25 cellular contexts compared by ENCODE assay signal in genomic region chr9:22134390-22134789, GRCh38.
"Had no signal": no experiment of that assay in that cellular context is flagged by ENCODE, and none has a peak within 500 bp of the region (broad histone marks: within the 10 kb centered on the region; RNA-seq: fewer than 3 reads in every experiment).

No MANE protein-coding gene starts in this region.

- H3K4me3 Mint-ChIP-seq: activated CD8-positive, alpha-beta T cell treated with anti-CD3 and anti-CD28 coated beads for 36 hours; activated naive CD8-positive, alpha-beta T cell treated with anti-CD3 and anti-CD28 coated beads, Interleukin-2, amount 10 ng/mL, durations not matched to agents 7 days and 5 days; T-helper 1 cell treated with Interleukin-12 subunit alpha and Interleukin-12 subunit beta and Interleukin-4 antibody, amounts not matched to agents 30 μg/mL and 1 μg/mL, for 36 hours had no signal

- DNase-seq: activated CD4-positive, alpha-beta T cell treated with anti-CD3 and anti-CD28 coated beads for 4 hours; activated CD8-positive, alpha-beta memory T cell treated with anti-CD3 and anti-CD28 coated beads, Interleukin-2, amount 50 U/mL, for 4 hours; activated CD8-positive, alpha-beta T cell treated with anti-CD3 and anti-CD28 coated beads for 36 hours; activated naive CD4-positive, alpha-beta T cell treated with anti-CD3 and anti-CD28 coated beads, Interleukin-2, amount 50 U/mL, for 16 hours; activated naive CD8-positive, alpha-beta T cell treated with anti-CD3 and anti-CD28 coated beads, Interleukin-2, amount 10 ng/mL, durations not matched to agents 7 days and 5 days; adrenal gland; anterior cingulate cortex; central memory CD4-positive, alpha-beta T cell; KG1; MG63; MV-4-11; NCI-H1092 treated with DMSO at 0.1 percent for 48 hours; NCI-H1436; NCI-H1694 treated with DMSO at 0.1 percent for 48 hours; NCI-H2029 treated with DMSO at 0.1 percent for 48 hours; NCI-H446 treated with DMSO at 0.1 percent for 48 hours; NCI-H524 treated with DMSO at 0.1 percent for 48 hours; NCI-H748 treated with DMSO at 0.1 percent for 48 hours; NK-92 treated with Interleukin-12 subunit alpha and Interleukin-12 subunit beta, amount 100 ng/mL, for 24 hours; OCI-M1; RPMI8226; SHP77 treated with DMSO at 0.1 percent for 48 hours had no signal

- ATAC-seq: activated CD4-positive, CD25-positive, alpha-beta regulatory T cell treated with anti-CD3 and anti-CD28 coated beads, Interleukin-2, amount 50 U/mL, for 24 hours; activated CD8-positive, alpha-beta T cell treated with anti-CD3 and anti-CD28 coated beads for 36 hours; Panc1 had no signal

- H3K36me3 Mint-ChIP-seq: activated naive CD8-positive, alpha-beta T cell treated with anti-CD3 and anti-CD28 coated beads, Interleukin-2, amount 10 ng/mL, durations not matched to agents 7 days and 5 days had no signal

- H3K27ac Mint-ChIP-seq: activated CD8-positive, alpha-beta T cell treated with anti-CD3 and anti-CD28 coated beads for 36 hours; activated naive CD8-positive, alpha-beta T cell treated with anti-CD3 and anti-CD28 coated beads, Interleukin-2, amount 10 ng/mL, durations not matched to agents 7 days and 5 days; T-helper 1 cell treated with Interleukin-12 subunit alpha and Interleukin-12 subunit beta and Interleukin-4 antibody, amounts not matched to agents 30 μg/mL and 1 μg/mL, for 36 hours had no signal

- H3K9me3 Mint-ChIP-seq: activated CD8-positive, alpha-beta T cell treated with anti-CD3 and anti-CD28 coated beads for 36 hours; activated naive CD8-positive, alpha-beta T cell treated with anti-CD3 and anti-CD28 coated beads, Interleukin-2, amount 10 ng/mL, durations not matched to agents 7 days and 5 days; T-helper 1 cell treated with Interleukin-12 subunit alpha and Interleukin-12 subunit beta and Interleukin-4 antibody, amounts not matched to agents 30 μg/mL and 1 μg/mL, for 36 hours had no signal
